In the genomic region with DNA sequence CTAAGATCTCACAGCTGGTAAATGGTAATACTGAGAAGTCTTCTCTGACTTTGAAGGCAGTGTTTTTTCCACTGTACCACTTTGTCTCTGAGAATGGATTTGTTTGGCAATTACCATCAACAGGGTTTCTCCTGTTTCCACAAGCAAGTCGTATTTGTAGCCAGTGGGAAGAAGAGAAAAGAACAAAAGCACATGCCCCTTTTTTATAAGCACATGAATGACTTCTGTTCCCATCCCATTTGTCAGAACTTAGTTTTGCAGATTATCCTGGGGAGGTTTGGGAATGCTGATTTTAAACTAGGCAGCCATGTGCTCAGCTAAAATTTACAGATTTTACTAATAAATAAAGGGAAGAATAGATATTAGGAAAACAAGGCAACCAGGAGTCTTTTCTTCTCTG, we compare ENCODE assay signal across 28 cellular contexts.
"Had no signal": no experiment of that assay in that cellular context is flagged by ENCODE, and none has a peak within 500 bp of the region (broad histone marks: within the 10 kb centered on the region; RNA-seq: fewer than 3 reads in every experiment).

No MANE protein-coding gene starts in this region.

- H3K9me3 ChIP-seq: colonic mucosa, esophagus squamous epithelium, gastrocnemius medialis, heart right ventricle, left lung, lower lobe of right lung, mucosa of descending colon had no signal

- H3K27me3 Mint-ChIP-seq: dendritic cell treated with granulocyte-macrophage colony-stimulating factor and Interleukin-4, amounts not matched to agents 40 ng/mL and 50 ng/mL, for 4 days; effector memory CD8-positive, alpha-beta T cell; naive B cell had no signal

- H3K36me3 Mint-ChIP-seq: mesothelial cell of epicardium, naive B cell had no signal

- H3K9me3 Mint-ChIP-seq: dendritic cell treated with granulocyte-macrophage colony-stimulating factor and Interleukin-4, amounts not matched to agents 40 ng/mL and 50 ng/mL, for 4 days; effector memory CD8-positive, alpha-beta T cell; endodermal cell; mesothelial cell of epicardium; naive B cell had no signal

- DNase-seq: colonic mucosa; cortex of kidney; effector CD8-positive, alpha-beta T cell; effector memory CD8-positive, alpha-beta T cell; endodermal cell; erythroblast; esophagus squamous epithelium; foreskin fibroblast; foreskin melanocyte; gastrocnemius medialis; glutamatergic neuron; head of caudate nucleus; heart right ventricle; hippocampal formation; left cardiac atrium; left lung; left ventricle myocardium superior; lower lobe of right lung; mesenchymal stem cell; mucosa of descending colon; naive B cell had no signal

- H3K4me3 ChIP-seq: colonic mucosa, esophagus squamous epithelium, gastrocnemius medialis, heart right ventricle, left lung, lower lobe of right lung, mucosa of descending colon had no signal

- H3K4me1 Mint-ChIP-seq: endodermal cell, naive B cell had no signal

- H3K4me1 ChIP-seq: colonic mucosa, esophagus squamous epithelium, gastrocnemius medialis, heart right ventricle, left lung, lower lobe of right lung had no signal

- H3K36me3 ChIP-seq: colonic mucosa, esophagus squamous epithelium, gastrocnemius medialis, heart right ventricle, left lung, lower lobe of right lung had no signal

- FAIRE-seq: endometrium, islet of Langerhans, keratinocyte had no signal

- H3K4me3 Mint-ChIP-seq: dendritic cell treated with granulocyte-macrophage colony-stimulating factor and Interleukin-4, amounts not matched to agents 40 ng/mL and 50 ng/mL, for 4 days; effector memory CD8-positive, alpha-beta T cell; endodermal cell; mesothelial cell of epicardium; naive B cell had no signal

- H3K27ac Mint-ChIP-seq: dendritic cell treated with granulocyte-macrophage colony-stimulating factor and Interleukin-4, amounts not matched to agents 40 ng/mL and 50 ng/mL, for 4 days; effector memory CD8-positive, alpha-beta T cell; endodermal cell; mesothelial cell of epicardium; naive B cell had no signal

- ATAC-seq: effector memory CD8-positive, alpha-beta T cell; esophagus mucosa; gastrocnemius medialis; heart right ventricle; left cardiac atrium; left lung; left ventricle myocardium superior; lower lobe of right lung; mucosa of descending colon had no signal

- H3K27me3 ChIP-seq: colonic mucosa, esophagus squamous epithelium, gastrocnemius medialis, heart right ventricle, left lung had no signal

- H3K27ac ChIP-seq: colonic mucosa, epithelial cell of prostate, esophagus squamous epithelium, gastrocnemius medialis, heart right ventricle, left lung, lower lobe of right lung had no signal
